In genomic region chr19:17605761-17606745, GRCh38 we compare ENCODE assay signal across 8 cellular contexts. TPM values are rescaled to one million over a fixed set of nuclear protein-coding genes. Genes with fewer than 3 reads are reported as not detected.
DNase-seq lines count a peak whose midpoint lies in the region; ATAC-seq and TF ChIP-seq lines count a peak whose summit lies in the region.

No MANE protein-coding gene starts in this region.

- peaks cover 25 to 59% (median 50%) of the 10 kb centered on the region in 10 experiments for H3K4me1 ChIP-seq in BLaER1 treated with 17β-estradiol and CSF1 and Interleukin-3, amounts not matched to agents 10 nM and 100 nM
- peaks cover 8% of the 10 kb centered on the region for H3K4me1 ChIP-seq in thymus (ENCODE audit: control insufficient read depth, insufficient read depth, low read length)

- TF ChIP-seq CTCF in RWPE1 (conservative IDR thresholded peaks at IDR 0.05; ENCODE audit: low read depth) (peak; percentile 67), osteocyte (IDR thresholded peaks at IDR 0.05) (peak; percentile 76)

- peak overlapping the region; percentile 69 to 91 (median 85); a peak in 21 of 22 replicates for H3K27ac ChIP-seq in BLaER1 treated with 17β-estradiol and CSF1 and Interleukin-3, amounts not matched to agents 10 nM and 100 nM
- H3K27ac ChIP-seq in RWPE1 (peak overlapping the region; percentile 90), thymus (ENCODE audit: low read depth) (no peak overlapping the region)

- peak overlapping the region; percentile 40 for H3K27ac Mint-ChIP-seq in osteocyte (ENCODE audit: unreplicated experiment)

- no peaks in the 10 kb centered on the region for H3K36me3 Mint-ChIP-seq in osteocyte (ENCODE audit: unreplicated experiment)

- H3K4me1 Mint-ChIP-seq in osteocyte (ENCODE audit: unreplicated experiment): peaks cover 7% of the 10 kb centered on the region

- H3K27me3 ChIP-seq in BLaER1 treated with 17β-estradiol and CSF1 and Interleukin-3, amounts not matched to agents 10 nM and 100 nM: no peaks in the 10 kb centered on the region
- H3K27me3 ChIP-seq in thymus (ENCODE audit: control insufficient read depth, insufficient read depth): no peaks in the 10 kb centered on the region

- CTCF ChIA-PET in RWPE1 (lab: Yijun Ruan, JAX): interaction anchor here (0.5 to 1.2 kb wide), 12 partner anchors 16 to 326 kb away, joined by 3 to 8 read pairs (median 3); partner anchors contain the start of gene RPL18A

- peak; percentile 88 for DNase-seq in HPDE6-E6E7 (ENCODE audit: extremely low spot score)
- peak; percentile 97 for DNase-seq in RWPE1 (ENCODE audit: low spot score)
- DNase-seq in activated gamma-delta T cell treated with Interleukin-2 at 50 U/mL for 16 hours: peak; percentile 66
- peak; percentile 80 for DNase-seq in glomerular visceral epithelial cell (ENCODE audit: extremely low spot score)
- DNase-seq in osteocyte (ENCODE audit: extremely low spot score, unreplicated experiment): peak; percentile 95

- no peaks in the 10 kb centered on the region for H3K36me3 ChIP-seq in BLaER1 treated with 17β-estradiol and CSF1 and Interleukin-3, amounts not matched to agents 10 nM and 100 nM
- H3K36me3 ChIP-seq in thymus (ENCODE audit: control insufficient read depth, insufficient read depth): no peaks in the 10 kb centered on the region

- POLR2A ChIA-PET in RWPE1 (lab: Yijun Ruan, JAX; ENCODE audit: low non-redundant PET): interaction anchor here (0.5 to 1.2 kb wide), 4 partner anchors 27 to 160 kb away, joined by 3 to 4 read pairs (median 3); partner anchors contain the start of gene MAP1S

- H3K4me3 ChIP-seq in BLaER1 treated with 17β-estradiol and CSF1 and Interleukin-3, amounts not matched to agents 10 nM and 100 nM: peak overlapping the region; percentile 48 to 71 (median 59)
- H3K4me3 ChIP-seq in thymus (ENCODE audit: low read length): peak overlapping the region; percentile 44

- WGBS in thymus: 1% methylated on average over 94 of the region's 94 CpGs

- peak overlapping the region; percentile 68 to 83 (median 78) for H3K9ac ChIP-seq in BLaER1 treated with 17β-estradiol and CSF1 and Interleukin-3, amounts not matched to agents 10 nM and 100 nM

- no peaks in the 10 kb centered on the region for H4K20me1 ChIP-seq in BLaER1 treated with 17β-estradiol and CSF1 and Interleukin-3, amounts not matched to agents 10 nM and 100 nM

- H3K27me3 Mint-ChIP-seq in osteocyte (ENCODE audit: unreplicated experiment): peaks cover 25% of the 10 kb centered on the region

- peak; percentile 68 for ATAC-seq in GM19395 (IDR thresholded peaks at IDR 0.05; ENCODE audit: unreplicated experiment)

- H3K9me3 ChIP-seq in BLaER1 treated with 17β-estradiol and CSF1 and Interleukin-3, amounts not matched to agents 10 nM and 100 nM (replicated peaks in 1 of 11): no peaks in the 10 kb centered on the region
- no peaks in the 10 kb centered on the region for H3K9me3 ChIP-seq in thymus (ENCODE audit: control insufficient read depth)

- H3K4me3 Mint-ChIP-seq in osteocyte (ENCODE audit: unreplicated experiment): peak overlapping the region; percentile 67

- no peaks in the 10 kb centered on the region for H3K9me3 Mint-ChIP-seq in osteocyte (ENCODE audit: unreplicated experiment)

- peak overlapping the region; percentile 56 to 91 (median 83) for H3K4me2 ChIP-seq in BLaER1 treated with 17β-estradiol and CSF1 and Interleukin-3, amounts not matched to agents 10 nM and 100 nM

RNA-seq across cellular contexts. Expression of gene COLGALT1, which starts 50.6 kb away (rescaled TPM):
- total RNA-seq in osteocyte: 121 and 122 TPM in 2 replicates
- 69.5 TPM for polyA plus RNA-seq in thymus
